ENCODE assay signal across 14 cellular contexts in genomic region chr2:241680044-241680443, GRCh38.
"Had no signal": no experiment of that assay in that cellular context is flagged by ENCODE, and none has a peak within 500 bp of the region (broad histone marks: within the 10 kb centered on the region; RNA-seq: fewer than 3 reads in every experiment).

No MANE protein-coding gene starts in this region.

- DNase-seq: activated CD4-positive, alpha-beta T cell treated with anti-CD3 and anti-CD28 coated beads, Interleukin-2, amount 10 ng/mL, durations not matched to agents 7 days and 5 days; activated CD8-positive, alpha-beta memory T cell treated with anti-CD3 and anti-CD28 coated beads, Interleukin-2, amount 50 U/mL, for 4 hours; activated naive CD4-positive, alpha-beta T cell treated with anti-CD3 and anti-CD28 coated beads for 36 hours; activated T-cell treated with anti-CD3 and anti-CD28 coated beads, Interleukin-2, amount 50 U/mL, for 4 hours; aorta; effector CD4-positive, alpha-beta T cell; mesendoderm; naive thymus-derived CD8-positive, alpha-beta T cell; stimulated activated CD4-positive, alpha-beta T cell treated with anti-CD3 and anti-CD28 coated beads, Interleukin-2, amount 100 ng/mL, for 48 hours; stimulated activated naive CD8-positive, alpha-beta T cell treated with anti-CD3 and anti-CD28 coated beads, Interleukin-15, amount 100 ng/mL, for 72 hours; trophoblast cell had no signal

- H3K27ac ChIP-seq: ovary had no signal

- H3K36me3 ChIP-seq: breast epithelium, ovary had no signal

- H3K4me3 ChIP-seq: breast epithelium, esophagus muscularis mucosa, ovary had no signal

- H3K4me1 ChIP-seq: breast epithelium had no signal

- H3K27me3 ChIP-seq: breast epithelium, esophagus muscularis mucosa, ovary had no signal

- H3K9me3 ChIP-seq: breast epithelium, esophagus muscularis mucosa, ovary had no signal
